ENCODE assay signal across 8 cellular contexts in the genomic region with DNA sequence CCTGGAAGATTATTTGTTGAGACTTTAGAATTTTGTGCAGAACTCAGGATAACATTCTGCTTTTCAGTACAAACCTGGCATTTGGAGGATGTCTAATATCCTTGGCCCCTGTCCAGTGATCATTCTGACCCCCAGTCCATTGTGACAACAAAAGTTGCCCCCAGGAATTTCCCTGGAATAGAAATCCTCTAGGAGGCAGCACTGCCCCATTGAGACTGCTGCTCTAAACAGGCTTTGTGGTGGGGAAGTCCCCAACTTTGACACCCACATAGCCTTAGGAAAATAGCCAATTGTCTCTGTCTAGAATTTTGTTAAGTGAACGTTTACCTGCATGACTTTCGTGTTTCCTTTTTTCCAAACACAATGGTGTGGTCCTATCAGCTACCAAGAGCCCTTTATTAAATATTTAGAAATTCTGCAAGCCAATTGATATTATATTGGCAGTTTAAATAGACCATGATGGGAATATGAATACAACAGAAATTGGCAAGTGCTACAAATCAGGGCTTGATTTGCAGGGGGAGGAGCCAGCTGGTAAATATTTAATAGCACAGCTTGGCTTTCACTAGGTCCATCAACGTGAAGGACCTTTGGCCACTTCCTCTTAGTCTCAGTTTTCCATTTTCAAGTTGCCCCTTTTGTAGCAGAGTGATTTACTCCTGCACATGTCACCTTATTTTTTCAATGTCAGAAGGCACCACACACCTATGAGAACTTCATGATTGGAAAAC.
DNase-seq lines count a peak whose midpoint lies in the region; ATAC-seq, FAIRE-seq and TF ChIP-seq lines count a peak whose summit lies in the region.

No MANE protein-coding gene starts in this region.

- H4K91ac ChIP-seq in H1 (replicated peaks; ENCODE audit: insufficient read length, low read length): no peak overlapping the region

- no peak for TF ChIP-seq EP300 in H1 (IDR thresholded peaks at IDR 0.05; ENCODE audit: borderline replicate concordance in 1 of 2, low read depth in 2 of 2, low read length in 2 of 2)

- TF ChIP-seq POLR2A in H1 (IDR thresholded peaks at IDR 0.05; ENCODE audit: control extremely low read depth in 1 of 2, low read depth in 2 of 2, low read length in 2 of 2): no peak

- intact Hi-C loops in pancreas (cut with DNase I): no loop called here

- H3K23ac ChIP-seq in H1 (ENCODE audit: insufficient read length): no peak overlapping the region

- TF ChIP-seq RAD21 in H1 (IDR thresholded peaks at IDR 0.05 in 1 of 2, conservative IDR thresholded peaks at IDR 0.05 in 1 of 2; ENCODE audit: low read depth in 2 of 2, low read length in 2 of 2): peak; percentile 95 to 97

- no peak overlapping the region for H2BK20ac ChIP-seq in H1 (ENCODE audit: low read length)

- no peak overlapping the region for H4K8ac ChIP-seq in H1 (ENCODE audit: extremely low read depth, insufficient read depth, low read length)

- H3K56ac ChIP-seq in H1 (replicated peaks; ENCODE audit: insufficient read length, low read depth, low read length): no peak overlapping the region

- H3K36me3 ChIP-seq in BE2C (no peaks in the 10 kb centered on the region), H1 (ENCODE audit: control insufficient read depth in 2 of 4, insufficient read depth in 4 of 4, low read length in 3 of 4) (no peaks in the 10 kb centered on the region), pancreas (no peaks in the 10 kb centered on the region)

- POLR2A ChIA-PET in H1 (lab: Charles Lee; ENCODE audit: partially characterized antibody): no interaction called here

- H4K20me1 ChIP-seq in H1 (replicated peaks in 1 of 2; ENCODE audit: control insufficient read depth in 1 of 2, insufficient read depth in 2 of 2, low read length in 2 of 2): no peaks in the 10 kb centered on the region

- H3K9me3 ChIP-seq in BE2C: no peaks in the 10 kb centered on the region
- H3K9me3 ChIP-seq in H1 (ENCODE audit: insufficient read depth in 2 of 2, low read depth in 1 of 2, low read length in 1 of 2): no peaks in the 10 kb centered on the region
- no peaks in the 10 kb centered on the region for H3K9me3 ChIP-seq in pancreas

- no peak overlapping the region for H2AFZ ChIP-seq in H1 (ENCODE audit: low read length)

- H3K23me2 ChIP-seq in H1 (ENCODE audit: low read depth, low read length): peaks cover 2% of the 10 kb centered on the region; the same call in 1 of the 2 replicates

- H3K4me1 ChIP-seq in BE2C (no peaks in the 10 kb centered on the region), H1 (replicated peaks in 1 of 4; ENCODE audit: control insufficient read depth in 3 of 4, insufficient read depth in 4 of 4, low read length in 3 of 4) (peaks cover 0 to 4% (median 0%) of the 10 kb centered on the region in 4 experiments; a peak in 2 of 7 replicates), pancreas (peaks cover 0 to 8% (median 0%) of the 10 kb centered on the region in 3 donors)

- no peak overlapping the region for H2BK5ac ChIP-seq in H1 (ENCODE audit: low read depth, low read length)

- no peak overlapping the region for H3K27ac ChIP-seq in H1 (ENCODE audit: low read depth, low read length)
- H3K27ac ChIP-seq in pancreas: no peak overlapping the region

- 58% methylated on average over 3 of the region's 3 CpGs; no CpG with 5 or more reads in 1 of the 2 experiments for WGBS in H1 (ENCODE audit: extremely low coverage in 1 of 2, insufficient coverage in 1 of 2, insufficient read length in 1 of 2, insufficient replicate concordance in 2 of 2, low coverage in 1 of 2, low lambda C conversion rate in 2 of 2, missing lambda C conversion rate in 1 of 2), 2 experiments
- 8 to 14% methylated on average over 3 of the region's 3 CpGs for WGBS in pancreas, 2 donors

- ATAC-seq in pancreas: peak; percentile 87 to 98 (median 92)
- no peak for ATAC-seq in HG03175 (IDR thresholded peaks at IDR 0.05; ENCODE audit: unreplicated experiment)

- no peak overlapping the region for H3K4me2 ChIP-seq in H1 (ENCODE audit: insufficient read depth in 1 of 2, low read depth in 2 of 2, low read length in 2 of 2)

- no peak overlapping the region for H2BK120ac ChIP-seq in H1 (replicated peaks; ENCODE audit: low read depth, low read length)

- no peak overlapping the region for H3K18ac ChIP-seq in H1 (ENCODE audit: extremely low read depth, low read length)

- H3K9ac ChIP-seq in H1 (replicated peaks in 1 of 4; ENCODE audit: extremely low read depth in 1 of 4, low read depth in 3 of 4, low read length in 3 of 4): no peak overlapping the region

- DNase-seq in BE2C (peak; percentile 40), GM19238 (ENCODE audit: insufficient read length, low spot score) (peak; percentile 5), LNCaP clone FGC (ENCODE audit: low read depth) (no peak), H1 (ENCODE audit: low read depth in 1 of 2, low spot score in 2 of 2) (no peak), pancreas (peak in 3 of 6 donors; percentile 17 to 41 (median 24)), cortex of kidney (lab: John Stamatoyannopoulos, UW) (no peak), SKM-1 (lab: John Stamatoyannopoulos, UW; ENCODE audit: unreplicated experiment) (no peak)

- CTCF ChIA-PET in H1 (lab: Charles Lee; ENCODE audit: partially characterized antibody): interaction anchor here (0.6 to 2.7 kb wide), 19 partner anchors 10 to 1777 kb away, joined by 3 to 11 read pairs (median 3); no protein-coding TSS in a partner anchor

- no peak overlapping the region for H3K14ac ChIP-seq in H1 (ENCODE audit: insufficient read length)

- no peaks in the 10 kb centered on the region for H3K79me1 ChIP-seq in H1 (ENCODE audit: low read depth, low read length)

- H4K5ac ChIP-seq in H1 (ENCODE audit: insufficient read length, low read depth, low read length): no peak overlapping the region

- no peak overlapping the region for H3K4ac ChIP-seq in H1 (replicated peaks; ENCODE audit: insufficient read length, low read depth, low read length)

- H3K27me3 ChIP-seq in BE2C (no peaks in the 10 kb centered on the region), H1 (replicated peaks in 1 of 4; ENCODE audit: control insufficient read depth in 3 of 4, extremely low read depth in 1 of 4, insufficient read depth in 3 of 4, low read length in 3 of 4) (no peaks in the 10 kb centered on the region), pancreas (no peaks in the 10 kb centered on the region)

- H2BK15ac ChIP-seq in H1 (ENCODE audit: low read length): no peak overlapping the region

- no peak overlapping the region for H2BK12ac ChIP-seq in H1 (ENCODE audit: low read depth, low read length)

- H2AK5ac ChIP-seq in H1 (ENCODE audit: low read depth, low read length): no peak overlapping the region

- H3K4me3 ChIP-seq in BE2C (ENCODE audit: low read depth, low read length) (no peak overlapping the region), LNCaP clone FGC (ENCODE audit: low read depth, low read length) (no peak overlapping the region), H1 (ENCODE audit: extremely low read depth in 1 of 4, insufficient read depth in 2 of 4, low read depth in 3 of 4, low read length in 4 of 4) (no peak overlapping the region), pancreas (no peak overlapping the region)

- H3K79me2 ChIP-seq in H1 (ENCODE audit: control insufficient read depth in 1 of 2, insufficient read depth in 2 of 2, low read length in 2 of 2): no peaks in the 10 kb centered on the region

- peak; percentile 81 for TF ChIP-seq CTCF in BE2C (IDR thresholded peaks at IDR 0.05; ENCODE audit: low read depth, low read length)
- TF ChIP-seq CTCF in LNCaP clone FGC (IDR thresholded peaks at IDR 0.05; ENCODE audit: control insufficient read depth, extremely low read depth, insufficient read depth): peak; percentile 36
- TF ChIP-seq CTCF in H1 (IDR thresholded peaks at IDR 0.05; ENCODE audit: control extremely low read depth in 1 of 3, insufficient read depth in 1 of 3, low read depth in 1 of 3, low read length in 3 of 3): peak; percentile 37 to 80 (median 78)
- peak in 3 of 4 donors; percentile 22 to 60 (median 48) for TF ChIP-seq CTCF in pancreas (IDR thresholded peaks at IDR 0.05)

- FAIRE-seq in H1 (lab: Jason Lieb, UNC) (peak; percentile 73), pancreas (lab: Jason Lieb, UNC) (no peak)

TF ChIP-seq in H1, 55 proteins besides CTCF, POLR2A, EP300 and RAD21:
- TF ChIP-seq BACH1 (IDR thresholded peaks at IDR 0.05; ENCODE audit: low read length): no peak
- no peak for TF ChIP-seq BCL11A (IDR thresholded peaks at IDR 0.05; ENCODE audit: low read depth in 2 of 2, low read length in 2 of 2)
- TF ChIP-seq BRCA1 (IDR thresholded peaks at IDR 0.05; ENCODE audit: low read depth, low read length): no peak
- no peak for TF ChIP-seq KDM1A (IDR thresholded peaks at IDR 0.05; ENCODE audit: borderline replicate concordance, low read length)
- TF ChIP-seq SUZ12 (IDR thresholded peaks at IDR 0.05; ENCODE audit: low read length): no peak
- no peak for TF ChIP-seq CTBP2 (IDR thresholded peaks at IDR 0.05; ENCODE audit: borderline replicate concordance, insufficient read depth, insufficient read length, low read length)
- no peak for TF ChIP-seq GTF2F1 (IDR thresholded peaks at IDR 0.05; ENCODE audit: borderline replicate concordance, low read depth, low read length)
- TF ChIP-seq NANOG (IDR thresholded peaks at IDR 0.05; ENCODE audit: insufficient read depth, low read depth, low read length, poor library complexity, severe bottlenecking): no peak
- no peak for TF ChIP-seq KDM5A (IDR thresholded peaks at IDR 0.05; ENCODE audit: low read length)
- 0 out of 2 replicates have a peak, but pooled peaks have one; percentile 19 for TF ChIP-seq YY1 (IDR thresholded peaks at IDR 0.05; ENCODE audit: low read depth, low read length)
- TF ChIP-seq TEAD4 (IDR thresholded peaks at IDR 0.05; ENCODE audit: low read depth, low read length): peak; percentile 65
- TF ChIP-seq SP1 (IDR thresholded peaks at IDR 0.05; ENCODE audit: low read depth, low read length): no peak
- no peak for TF ChIP-seq CBX5 (IDR thresholded peaks at IDR 0.05; ENCODE audit: low read depth, low read length)
- TF ChIP-seq GABPA (IDR thresholded peaks at IDR 0.05; ENCODE audit: borderline replicate concordance, insufficient read depth, low read length): no peak
- TF ChIP-seq CBX8 (IDR thresholded peaks at IDR 0.05; ENCODE audit: borderline replicate concordance, low read depth, low read length): no peak

Comparison
In these comparisons a context has a peak if more than half of its experiments do, and no peak if none do; other contexts are left out.
1. DNase-seq: peak in BE2C (single experiment) and GM19238 (single experiment); none in LNCaP clone FGC (single experiment), H1 (0 of 2), cortex of kidney (single experiment) and SKM-1 (single experiment).
2. Peak in every context shown above with its lines, with median percentiles within 50 percentile points of each other: CTCF ChIP-seq.